25 cellular contexts compared by ENCODE assay signal in the genomic region with DNA sequence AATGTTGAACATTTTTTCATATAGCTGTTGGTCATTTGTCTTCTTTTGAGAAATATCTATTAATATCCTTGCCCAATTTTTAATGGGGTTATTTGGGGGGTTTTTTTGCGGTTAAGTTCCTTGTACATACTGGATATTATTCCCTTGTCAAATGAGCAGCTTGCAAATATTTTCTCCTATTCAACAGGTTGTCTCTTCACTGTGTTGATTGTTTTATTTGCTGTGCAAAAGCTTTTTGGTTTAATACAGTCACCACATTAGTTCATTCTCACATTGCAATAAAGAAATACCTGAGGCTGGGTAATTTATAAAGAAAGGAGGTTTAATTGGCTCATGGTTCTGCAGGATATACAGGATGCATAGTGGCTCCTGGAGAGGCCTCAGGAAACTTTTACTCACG.
"Had no signal": no experiment of that assay in that cellular context is flagged by ENCODE, and none has a peak within 500 bp of the region (broad histone marks: within the 10 kb centered on the region; RNA-seq: fewer than 3 reads in every experiment).

No MANE protein-coding gene starts in this region.

- H3K27me3 ChIP-seq: neural progenitor cell, ovary, right lobe of liver, sigmoid colon, suprapubic skin, testis, tibial artery, transverse colon, upper lobe of right lung, uterus had no signal

- H3K9ac ChIP-seq: neural progenitor cell, parathyroid adenoma had no signal

- H3K79me2 ChIP-seq: parathyroid adenoma had no signal

- H3K27ac ChIP-seq: neural progenitor cell, ovary, parathyroid adenoma, psoas muscle, right lobe of liver, sigmoid colon, suprapubic skin, testis, tibial artery, transverse colon, upper lobe of right lung, uterus had no signal

- H3K9me3 ChIP-seq: ovary, psoas muscle, right lobe of liver, sigmoid colon, suprapubic skin, testis, tibial artery, upper lobe of right lung, uterus had no signal

- H2AFZ ChIP-seq: neural progenitor cell, parathyroid adenoma had no signal

- H3K36me3 ChIP-seq: neural progenitor cell, ovary, right lobe of liver, sigmoid colon, suprapubic skin, tibial artery, transverse colon, upper lobe of right lung, uterus had no signal

- H3K4me3 ChIP-seq: neural progenitor cell, ovary, psoas muscle, right lobe of liver, sigmoid colon, suprapubic skin, testis, tibial artery, transverse colon, upper lobe of right lung, uterus had no signal

- H3K4me1 ChIP-seq: neural progenitor cell, parathyroid adenoma, psoas muscle, right lobe of liver, sigmoid colon, suprapubic skin, testis, tibial artery, transverse colon, upper lobe of right lung, uterus had no signal

- DNase-seq: natural killer cell; occipital lobe; ovary; posterior cingulate gyrus; psoas muscle; right cardiac atrium; right lobe of liver; sigmoid colon; small intestine; stimulated activated CD4-positive, alpha-beta T cell treated with anti-CD3 and anti-CD28 coated beads, Interleukin-15, amount 100 ng/mL, for 24 hours; stimulated activated CD4-positive, alpha-beta T cell treated with anti-CD3 and anti-CD28 coated beads, Interleukin-2, amount 100 ng/mL, for 24 hours; stimulated activated CD4-positive, alpha-beta T cell treated with anti-CD3 and anti-CD28 coated beads, Interleukin-2, amount 100 ng/mL, for 48 hours; stimulated activated CD4-positive, alpha-beta T cell treated with anti-CD3 and anti-CD28 coated beads, Interleukin-4, amount 100 ng/mL, for 24 hours; stimulated activated naive B cell treated with anti-CD40 and anti-IgM and Interleukin-4, amounts not matched to agents 10 μg/mL and 1 μg/mL and 100 μg/mL, for 72 hours; stimulated activated naive CD8-positive, alpha-beta T cell treated with anti-CD3 and anti-CD28 coated beads, Interleukin-15, amount 100 ng/mL, for 72 hours; stimulated activated naive CD8-positive, alpha-beta T cell treated with anti-CD3 and anti-CD28 coated beads, Interleukin-15, Interleukin-2, amounts not matched to agents 100 U/mL and 50 U/mL, for 24 hours; substantia nigra; testis; tibial artery; transverse colon; upper lobe of right lung; uterus had no signal

- FAIRE-seq: small intestine had no signal

- H3K4me2 ChIP-seq: neural progenitor cell had no signal
